In the genomic region with DNA sequence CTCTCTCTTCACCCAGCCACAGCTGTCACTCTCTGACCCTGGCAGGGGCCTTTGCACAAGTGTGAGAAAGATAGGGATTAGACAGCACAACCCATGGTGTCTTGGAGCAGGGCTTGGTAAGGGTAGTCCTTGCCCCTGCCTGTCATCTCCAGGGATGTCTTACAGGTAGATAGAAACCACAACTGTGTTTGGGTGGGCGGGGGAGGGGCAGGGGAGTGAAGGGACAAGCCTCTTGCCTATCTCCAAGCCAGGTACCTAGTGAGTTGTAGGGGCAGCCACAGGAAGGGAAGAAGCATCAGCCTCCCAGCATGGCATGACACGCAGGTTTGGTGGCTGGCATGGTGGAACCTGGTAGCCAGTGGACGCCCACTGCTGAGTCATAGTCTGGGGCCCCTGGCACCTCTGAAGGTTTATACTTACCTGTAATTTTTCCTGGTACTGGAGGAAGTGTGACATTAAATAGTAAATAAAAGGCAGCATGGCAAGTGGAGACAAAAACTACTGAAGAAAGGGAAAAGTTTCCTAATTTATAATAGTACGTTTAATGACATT, we compare ENCODE assay signal across 13 cellular contexts.
"Had no signal": no experiment of that assay in that cellular context is flagged by ENCODE, and none has a peak within 500 bp of the region (broad histone marks: within the 10 kb centered on the region; RNA-seq: fewer than 3 reads in every experiment).

No MANE protein-coding gene starts in this region.

- H3K4me3 ChIP-seq: cardiac muscle cell, right lobe of liver, smooth muscle cell, transverse colon had no signal

- H3K27ac ChIP-seq: cardiac muscle cell, right lobe of liver, transverse colon had no signal

- ATAC-seq: right lobe of liver; stimulated activated naive CD8-positive, alpha-beta T cell treated with anti-CD3 and anti-CD28 coated beads, Interleukin-15, Interleukin-2, amounts not matched to agents 100 U/mL and 50 U/mL, for 24 hours had no signal

- H3K27me3 ChIP-seq: cardiac muscle cell, right lobe of liver, transverse colon had no signal

- H3K27ac Mint-ChIP-seq: activated T-helper 2 cell treated with anti-CD3 and anti-CD28 coated beads, Interferon-gamma antibody, Interleukin-2, Interleukin-4, amounts not matched to agents 10 μg/mL and 5 μg/mL and 100 μg/mL, durations not matched to agents 14 hours and 24 hours and 36 hours had no signal

- H3K4me1 ChIP-seq: right lobe of liver had no signal

- H3K9me3 Mint-ChIP-seq: activated T-helper 2 cell treated with anti-CD3 and anti-CD28 coated beads, Interferon-gamma antibody, Interleukin-2, Interleukin-4, amounts not matched to agents 10 μg/mL and 5 μg/mL and 100 μg/mL, durations not matched to agents 14 hours and 24 hours and 36 hours had no signal

- DNase-seq: activated naive CD4-positive, alpha-beta T cell treated with anti-CD3 and anti-CD28 coated beads, Interleukin-2, amount 50 U/mL, for 16 hours; activated T-cell treated with anti-CD3 and anti-CD28 coated beads, Interleukin-2, amount 50 U/mL, for 1 hour; foreskin fibroblast; glutamatergic neuron; hypothalamus; right lobe of liver; stimulated activated CD4-positive, alpha-beta T cell treated with anti-CD3 and anti-CD28 coated beads, Interleukin-4, amount 100 ng/mL, for 4 hours; stimulated activated CD8-positive, alpha-beta memory T cell treated with anti-CD3 and anti-CD28 coated beads, Interleukin-4, amount 100 ng/mL, for 48 hours; stimulated activated naive CD8-positive, alpha-beta T cell treated with anti-CD3 and anti-CD28 coated beads, Interleukin-15, Interleukin-2, amounts not matched to agents 100 U/mL and 50 U/mL, for 24 hours; transverse colon had no signal

- H3K9me3 ChIP-seq: right lobe of liver, transverse colon had no signal

- H3K36me3 ChIP-seq: cardiac muscle cell, right lobe of liver, transverse colon had no signal

- H3K4me2 ChIP-seq: smooth muscle cell had no signal
